ENCODE assay signal across 19 cellular contexts in the genomic region with DNA sequence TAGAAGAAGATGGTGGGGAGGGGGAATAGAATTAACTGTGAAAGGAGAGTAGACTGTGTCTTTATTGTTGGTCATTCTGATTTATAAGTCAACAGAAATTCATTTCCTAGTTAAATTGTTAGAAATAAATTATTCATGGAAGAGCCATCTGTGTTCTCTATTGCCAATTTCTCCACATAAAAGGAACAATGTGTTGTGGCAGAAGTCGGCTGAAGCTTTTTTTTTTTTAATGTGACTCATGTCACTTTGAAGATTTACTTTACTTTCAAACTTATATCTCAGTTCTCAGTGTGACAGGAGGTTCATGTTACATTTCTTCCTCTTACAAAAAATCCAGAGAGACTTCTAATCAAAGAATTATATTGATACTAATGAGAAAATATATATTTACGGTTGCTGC.
A peak's percentile ranks its signal among the peaks of the same experiment; 100 is the strongest.
DNase-seq lines count a peak whose midpoint lies in the region; ATAC-seq, FAIRE-seq and TF ChIP-seq lines count a peak whose summit lies in the region.
"Had no signal": no experiment of that assay in that cellular context is flagged by ENCODE, and none has a peak within 500 bp of the region (broad histone marks: within the 10 kb centered on the region; RNA-seq: fewer than 3 reads in every experiment).

No MANE protein-coding gene starts in this region.

- H2AFZ ChIP-seq in HCT116 (ENCODE audit: low read depth, low read length, poor library complexity, severe bottlenecking) (no peak overlapping the region), astrocyte (ENCODE audit: low read depth, low read length) (no peak overlapping the region)

- TF ChIP-seq RAD21 in HCT116 (IDR thresholded peaks at IDR 0.05; ENCODE audit: low read depth), result no peak

- no peaks in the 10 kb centered on the region for H4K20me1 ChIP-seq in HCT116 (ENCODE audit: insufficient read depth)
- H4K20me1 ChIP-seq in astrocyte (ENCODE audit: insufficient read depth, low read length), result no peaks in the 10 kb centered on the region

- no peaks in the 10 kb centered on the region for H3K9me2 ChIP-seq in HCT116 (ENCODE audit: insufficient read depth)

- POLR2A ChIA-PET in HCT116 (lab: Charles Lee), result interaction anchor here (0.8 to 1.2 kb wide), 2 partner anchors 61 to 327 kb away, joined by 3 read pairs; partner anchors contain the start of genes CPE and TMEM192
- POLR2A ChIA-PET in CD4-positive, alpha-beta T cell (lab: Charles Lee), result no interaction called here

- H3K4me1 ChIP-seq in HCT116 (ENCODE audit: control insufficient read depth in 1 of 2, insufficient read depth in 2 of 2, low read length in 2 of 2) (peaks cover 26 to 41% of the 10 kb centered on the region in 2 experiments), astrocyte (ENCODE audit: insufficient read depth, low read length) (peaks cover 15% of the 10 kb centered on the region)

- peaks cover 4% of the 10 kb centered on the region for H3K36me3 Mint-ChIP-seq in astrocyte (ENCODE audit: low read depth, unreplicated experiment)
- H3K36me3 Mint-ChIP-seq in CD4-positive, alpha-beta T cell (ENCODE audit: low read depth), result no peaks in the 10 kb centered on the region

- H3K4me3 ChIP-seq in HCT116 (replicated peaks in 1 of 2; ENCODE audit: low read depth in 1 of 2, low read length in 2 of 2) (no peak overlapping the region), astrocyte (ENCODE audit: insufficient read depth, low read depth, low read length) (no peak overlapping the region)
- H3K4me3 ChIP-seq: HAP-1 had no signal

- H3K4me3 Mint-ChIP-seq in astrocyte (ENCODE audit: unreplicated experiment), result no peak overlapping the region
- H3K4me3 Mint-ChIP-seq in CD4-positive, alpha-beta T cell, result no peak overlapping the region

- H3K9me3 ChIP-seq in HCT116 (ENCODE audit: control insufficient read depth in 1 of 2, insufficient read depth in 1 of 2, low read depth in 1 of 2, low read length in 2 of 2) (no peaks in the 10 kb centered on the region), astrocyte (ENCODE audit: insufficient read depth, low read depth, low read length) (no peaks in the 10 kb centered on the region)
- no peaks in the 10 kb centered on the region for H3K9me3 ChIP-seq in CD4-positive, alpha-beta T cell (ENCODE audit: control insufficient read depth, low read length)
- H3K9me3 ChIP-seq: HAP-1 had no signal

- H3K4me1 Mint-ChIP-seq in astrocyte (ENCODE audit: low read depth, unreplicated experiment), result peaks cover 11% of the 10 kb centered on the region
- H3K4me1 Mint-ChIP-seq in CD4-positive, alpha-beta T cell (ENCODE audit: low read depth), result no peaks in the 10 kb centered on the region

- RAD21 ChIA-PET in HCT116 (lab: Charles Lee; ENCODE audit: low non-redundant PET in 1 of 2, low total read pairs in 2 of 2, uncharacterized antibody in 2 of 2, unreplicated experiment in 2 of 2), result no interaction called here

- no peaks in the 10 kb centered on the region for H3K9me3 Mint-ChIP-seq in astrocyte (ENCODE audit: unreplicated experiment)
- H3K9me3 Mint-ChIP-seq in CD4-positive, alpha-beta T cell, result no peaks in the 10 kb centered on the region

- TF ChIP-seq CTCF in HCT116 (IDR thresholded peaks at IDR 0.05 in 2 of 3, conservative IDR thresholded peaks at IDR 0.05 in 1 of 3; ENCODE audit: borderline replicate concordance in 1 of 3, insufficient read depth in 1 of 3, low read depth in 2 of 3, low read length in 2 of 3), result no peak
- TF ChIP-seq CTCF in astrocyte (IDR thresholded peaks at IDR 0.05; ENCODE audit: insufficient read depth, low read depth, low read length), result no peak
- TF ChIP-seq CTCF in CD4-positive, alpha-beta T cell (IDR thresholded peaks at IDR 0.05), result no peak

- FAIRE-seq in astrocyte (lab: Jason Lieb, UNC) (no peak), islet of Langerhans (lab: Jason Lieb, UNC) (peak; percentile 82)

- CTCF ChIA-PET in HCT116 (lab: Charles Lee), result no interaction called here
- CTCF ChIA-PET in CD4-positive, alpha-beta T cell (lab: Charles Lee), result no interaction called here

- 0 out of 2 replicates have a peak, but pooled peaks cover 3% of the 10 kb centered on the region for H3K27me3 ChIP-seq in HCT116 (ENCODE audit: insufficient read depth, low read length)
- H3K27me3 ChIP-seq in astrocyte (ENCODE audit: insufficient read depth, low read length), result no peaks in the 10 kb centered on the region
- H3K27me3 ChIP-seq in CD4-positive, alpha-beta T cell (ENCODE audit: control insufficient read depth, insufficient read depth, low read length), result no peaks in the 10 kb centered on the region

- no peaks in the 10 kb centered on the region for H3K27me3 Mint-ChIP-seq in astrocyte (ENCODE audit: low read depth, unreplicated experiment)
- peaks cover 14% of the 10 kb centered on the region for H3K27me3 Mint-ChIP-seq in CD4-positive, alpha-beta T cell

- H3K79me2 ChIP-seq in HCT116 (ENCODE audit: insufficient read depth, low read length) (no peaks in the 10 kb centered on the region), astrocyte (ENCODE audit: insufficient read depth, low read length) (no peaks in the 10 kb centered on the region)

- no TSS peak for BruUV-seq in HCT116 (replicated peaks; lab: Mats Ljungman, UMichigan)

- no peak for DNase-seq in HCT116 (ENCODE audit: low read depth, low spot score)
- peak; percentile 50 for DNase-seq in NCI-H1694 treated with DMSO at 0.1 percent for 48 hours (lab: John Stamatoyannopoulos, UW)
- no peak for DNase-seq in astrocyte (ENCODE audit: low read depth)
- no peak for DNase-seq in AG08396 (ENCODE audit: low spot score)
- DNase-seq in CD4-positive, alpha-beta T cell, result no peak
- DNase-seq in inferior parietal cortex (ENCODE audit: extremely low spot score), result no peak
- DNase-seq: ACHN, AML-193, GF-D8, KBM-7, MV-4-11, NCI-H1436, NCI-H2029 treated with DMSO at 0.1 percent for 48 hours, NCI-H2171 treated with DMSO at 0.1 percent for 48 hours, OCI-M1 had no signal

- H3K36me3 ChIP-seq in HCT116 (ENCODE audit: control insufficient read depth in 1 of 2, insufficient read depth in 2 of 2, low read length in 2 of 2) (no peaks in the 10 kb centered on the region), astrocyte (ENCODE audit: insufficient read depth, low read length) (no peaks in the 10 kb centered on the region)
- H3K36me3 ChIP-seq: HAP-1 had no signal

- H3K27ac ChIP-seq in HCT116 (ENCODE audit: low read depth, low read length) (no peak overlapping the region), astrocyte (ENCODE audit: low read depth, low read length) (no peak overlapping the region)
- H3K27ac ChIP-seq in CD4-positive, alpha-beta T cell (ENCODE audit: low read depth, low read length), result no peak overlapping the region
- H3K27ac ChIP-seq: C4-2B had no signal

- intact Hi-C loops in HCT116 (cut with micrococcal nuclease), result no loop called here
- intact Hi-C loops in CD4-positive, alpha-beta T cell (cut with DNase I, micrococcal nuclease), result no loop called here

- TF ChIP-seq POLR2A in HCT116 (IDR thresholded peaks at IDR 0.05; ENCODE audit: borderline replicate concordance, extremely low read depth, insufficient read depth, insufficient read length), result no peak

- no peak overlapping the region for H3K27ac Mint-ChIP-seq in astrocyte (ENCODE audit: unreplicated experiment)
- H3K27ac Mint-ChIP-seq in CD4-positive, alpha-beta T cell, result no peak overlapping the region

- H3K4me2 ChIP-seq in HCT116 (ENCODE audit: low read length) (peak overlapping the region; percentile 56; the same call in 1 of the 2 replicates), astrocyte (ENCODE audit: low read length) (peak overlapping the region; percentile 76)

- ATAC-seq in HCT116, result no peak
- ATAC-seq in GM21576 (IDR thresholded peaks at IDR 0.05; ENCODE audit: unreplicated experiment), result no peak
- no peak for ATAC-seq in CD4-positive, alpha-beta T cell (ENCODE audit: poor library complexity)

- H3K9ac ChIP-seq in HCT116 (ENCODE audit: low read length) (no peak overlapping the region), astrocyte (ENCODE audit: low read length) (no peak overlapping the region)

TF ChIP-seq in HCT116, 20 proteins besides CTCF, POLR2A, EP300 and RAD21 (continues in another document):
- TF ChIP-seq JUND (IDR thresholded peaks at IDR 0.05), result peak; percentile 21; the same call in 1 of the 2 replicates
- no peak for TF ChIP-seq EGR1 (IDR thresholded peaks at IDR 0.05; ENCODE audit: low read depth)
- TF ChIP-seq SIN3A (IDR thresholded peaks at IDR 0.05; ENCODE audit: low read depth), result no peak
- no peak for TF ChIP-seq YY1 (IDR thresholded peaks at IDR 0.05; ENCODE audit: extremely low read depth, insufficient replicate concordance, low read depth, low read length)
- TF ChIP-seq, protein P1, sequence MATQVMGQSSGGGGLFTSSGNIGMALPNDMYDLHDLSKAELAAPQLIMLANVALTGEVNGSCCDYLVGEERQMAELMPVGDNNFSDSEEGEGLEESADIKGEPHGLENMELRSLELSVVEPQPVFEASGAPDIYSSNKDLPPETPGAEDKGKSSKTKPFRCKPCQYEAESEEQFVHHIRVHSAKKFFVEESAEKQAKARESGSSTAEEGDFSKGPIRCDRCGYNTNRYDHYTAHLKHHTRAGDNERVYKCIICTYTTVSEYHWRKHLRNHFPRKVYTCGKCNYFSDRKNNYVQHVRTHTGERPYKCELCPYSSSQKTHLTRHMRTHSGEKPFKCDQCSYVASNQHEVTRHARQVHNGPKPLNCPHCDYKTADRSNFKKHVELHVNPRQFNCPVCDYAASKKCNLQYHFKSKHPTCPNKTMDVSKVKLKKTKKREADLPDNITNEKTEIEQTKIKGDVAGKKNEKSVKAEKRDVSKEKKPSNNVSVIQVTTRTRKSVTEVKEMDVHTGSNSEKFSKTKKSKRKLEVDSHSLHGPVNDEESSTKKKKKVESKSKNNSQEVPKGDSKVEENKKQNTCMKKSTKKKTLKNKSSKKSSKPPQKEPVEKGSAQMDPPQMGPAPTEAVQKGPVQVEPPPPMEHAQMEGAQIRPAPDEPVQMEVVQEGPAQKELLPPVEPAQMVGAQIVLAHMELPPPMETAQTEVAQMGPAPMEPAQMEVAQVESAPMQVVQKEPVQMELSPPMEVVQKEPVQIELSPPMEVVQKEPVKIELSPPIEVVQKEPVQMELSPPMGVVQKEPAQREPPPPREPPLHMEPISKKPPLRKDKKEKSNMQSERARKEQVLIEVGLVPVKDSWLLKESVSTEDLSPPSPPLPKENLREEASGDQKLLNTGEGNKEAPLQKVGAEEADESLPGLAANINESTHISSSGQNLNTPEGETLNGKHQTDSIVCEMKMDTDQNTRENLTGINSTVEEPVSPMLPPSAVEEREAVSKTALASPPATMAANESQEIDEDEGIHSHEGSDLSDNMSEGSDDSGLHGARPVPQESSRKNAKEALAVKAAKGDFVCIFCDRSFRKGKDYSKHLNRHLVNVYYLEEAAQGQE (IDR thresholded peaks at IDR 0.05; ENCODE audit: low read depth), result no peak
- no peak for TF ChIP-seq CEBPB (IDR thresholded peaks at IDR 0.05; ENCODE audit: low read depth)
- no peak for TF ChIP-seq ZNF274 (IDR thresholded peaks at IDR 0.05; ENCODE audit: low read depth, low read length)
- TF ChIP-seq SRF (IDR thresholded peaks at IDR 0.05; ENCODE audit: low read depth), result no peak
